1 cellular context compared by ENCODE assay signal in genomic region chr17:42485680-42486079, GRCh38.
TF ChIP-seq lines count a peak whose summit lies in the region.

No MANE protein-coding gene starts in this region.

TF ChIP-seq in endothelial cell of umbilical vein, 7 proteins besides CTCF, POLR2A, EP300 and RAD21 (continued from another document):
- no peak for TF ChIP-seq JUN (IDR thresholded peaks at IDR 0.05; ENCODE audit: borderline replicate concordance, insufficient read depth, insufficient read length, low read depth)
- no peak for TF ChIP-seq MYC (IDR thresholded peaks at IDR 0.05; ENCODE audit: low read depth, low read length)
- no peak for TF ChIP-seq MAX (IDR thresholded peaks at IDR 0.05; ENCODE audit: insufficient read depth, insufficient read length)
- TF ChIP-seq FOS (IDR thresholded peaks at IDR 0.05; ENCODE audit: borderline replicate concordance, insufficient read depth, low read length) = no peak
TF ChIP-seq in endothelial cell of umbilical vein: peak in this region for 0.
